ENCODE assay signal across 8 cellular contexts in genomic region chr5:134125195-134126015, GRCh38. TPM values are rescaled to one million over a fixed set of nuclear protein-coding genes. Genes with fewer than 3 reads are reported as not detected.
DNase-seq lines count a peak whose midpoint lies in the region; ATAC-seq, FAIRE-seq and TF ChIP-seq lines count a peak whose summit lies in the region.

No MANE protein-coding gene starts in this region.

- no peaks in the 10 kb centered on the region for H3K9me3 ChIP-seq in cardiac muscle cell (ENCODE audit: low read depth)
- H3K9me3 ChIP-seq in smooth muscle cell (replicated peaks; ENCODE audit: low read depth): no peaks in the 10 kb centered on the region

- H4K20me1 ChIP-seq in smooth muscle cell (ENCODE audit: low read depth): peaks cover 92% of the 10 kb centered on the region

- no peak overlapping the region for H2AFZ ChIP-seq in smooth muscle cell (ENCODE audit: low read depth)

- peak overlapping the region; percentile 84 to 94 for H3K27ac Mint-ChIP-seq in activated naive CD4-positive, alpha-beta T cell treated with anti-CD3 and anti-CD28 coated beads, Interleukin-2, amount 50 U/mL, for 72 hours

- H3K4me1 ChIP-seq in cardiac muscle cell (ENCODE audit: low read depth) (no peaks in the 10 kb centered on the region), smooth muscle cell (ENCODE audit: low read depth) (no peaks in the 10 kb centered on the region)

- 80% methylated on average over 12 of the region's 12 CpGs for WGBS in smooth muscle cell (ENCODE audit: low lambda C conversion rate)

- no peaks in the 10 kb centered on the region for H3F3A ChIP-seq in smooth muscle cell (ENCODE audit: low read depth)

- no peaks in the 10 kb centered on the region for H3K79me2 ChIP-seq in smooth muscle cell (ENCODE audit: low read depth)

- H3K9ac ChIP-seq in smooth muscle cell (ENCODE audit: low read depth): no peak overlapping the region

- H3K36me3 ChIP-seq in cardiac muscle cell (peaks cover 3% of the 10 kb centered on the region), smooth muscle cell (ENCODE audit: low read depth) (no peaks in the 10 kb centered on the region)

- ATAC-seq in activated naive CD4-positive, alpha-beta T cell treated with anti-CD3 and anti-CD28 coated beads, Interleukin-2, amount 50 U/mL, for 72 hours: peak in 1 of 2 donors; percentile 64
- ATAC-seq in stimulated activated naive CD8-positive, alpha-beta T cell treated with anti-CD3 and anti-CD28 coated beads, Interleukin-15, Interleukin-2, amounts not matched to agents 100 U/mL and 50 U/mL, for 24 hours: peak; percentile 21
- no peak for ATAC-seq in HG03457 (IDR thresholded peaks at IDR 0.05; ENCODE audit: unreplicated experiment)

- H3K27me3 ChIP-seq in cardiac muscle cell: no peaks in the 10 kb centered on the region
- H3K27me3 ChIP-seq in smooth muscle cell (ENCODE audit: low read depth): no peaks in the 10 kb centered on the region

- no peak for FAIRE-seq in GM19239 (lab: Jason Lieb, UNC)

- H3K4me3 ChIP-seq in cardiac muscle cell (no peak overlapping the region), smooth muscle cell (no peak overlapping the region)

- H3K27ac ChIP-seq in cardiac muscle cell (peak overlapping the region; percentile 47), smooth muscle cell (ENCODE audit: low read depth) (no peak overlapping the region)

- no peak overlapping the region for H3K4me2 ChIP-seq in smooth muscle cell

- H3K9me3 Mint-ChIP-seq in activated naive CD4-positive, alpha-beta T cell treated with anti-CD3 and anti-CD28 coated beads, Interleukin-2, amount 50 U/mL, for 72 hours: no peaks in the 10 kb centered on the region

- peaks cover 27 to 65% of the 10 kb centered on the region in 2 donors for H3K36me3 Mint-ChIP-seq in activated naive CD4-positive, alpha-beta T cell treated with anti-CD3 and anti-CD28 coated beads, Interleukin-2, amount 50 U/mL, for 72 hours

- DNase-seq in H4 (ENCODE audit: low spot score) (peak; percentile 94), cardiac muscle cell (ENCODE audit: low read depth in 1 of 2, low spot score in 1 of 2) (peak in 1 of 2 donors; percentile 57), smooth muscle cell (lab: John Stamatoyannopoulos, UW; ENCODE audit: unreplicated experiment) (no peak), GM19239 (ENCODE audit: insufficient read length, low spot score) (no peak), SKM-1 treated with dmso at 0.1 percent for 144 hours (lab: John Stamatoyannopoulos, UW; ENCODE audit: unreplicated experiment) (no peak)
- DNase-seq in activated naive CD4-positive, alpha-beta T cell treated with anti-CD3 and anti-CD28 coated beads, Interleukin-2, amount 50 U/mL, for 72 hours (ENCODE audit: low spot score in 2 of 2): peak in 1 of 2 donors; percentile 80
- peak; percentile 61 for DNase-seq in stimulated activated naive CD8-positive, alpha-beta T cell treated with anti-CD3 and anti-CD28 coated beads, Interleukin-15, Interleukin-2, amounts not matched to agents 100 U/mL and 50 U/mL, for 24 hours

- TF ChIP-seq CTCF in cardiac muscle cell (IDR thresholded peaks at IDR 0.05; ENCODE audit: low read depth, low read length) (no peak), smooth muscle cell (IDR thresholded peaks at IDR 0.05; ENCODE audit: borderline replicate concordance, insufficient read depth, poor library complexity, severe bottlenecking) (no peak)

RNA-seq across cellular contexts. Expression of gene TCF7, which starts 10.9 kb away (rescaled TPM):
- 1.5 and 2.9 TPM in 2 replicates for total RNA-seq in H4 (2014; rRNA removed; shearing (Covaris generic))
- total RNA-seq in activated naive CD4-positive, alpha-beta T cell treated with anti-CD3 and anti-CD28 coated beads, Interleukin-2, amount 50 U/mL, for 72 hours: 100 to 1,000 TPM in 1 of 2 donors, 10 to 100 TPM in 1; 93.5 to 229 TPM
- 12.7 and 28.9 TPM in 2 replicates for total RNA-seq in cardiac muscle cell
- polyA plus RNA-seq in cardiac muscle cell: 6.8 and 12.0 TPM in 2 replicates
- 1.8 and 3.2 TPM in 2 replicates for total RNA-seq in smooth muscle cell
- polyA plus RNA-seq in smooth muscle cell: 3.4 and 10.8 TPM in 2 replicates

RNA-seq across cellular contexts. Expression of gene SKP1, which starts 51.3 kb away (rescaled TPM):
- total RNA-seq in H4 (2014; rRNA removed; shearing (Covaris generic)): 886 and 1,193 TPM in 2 replicates
- total RNA-seq in activated naive CD4-positive, alpha-beta T cell treated with anti-CD3 and anti-CD28 coated beads, Interleukin-2, amount 50 U/mL, for 72 hours: 100 to 1,000 TPM; 156 to 291 TPM
- total RNA-seq in cardiac muscle cell (301 and 517 TPM in 2 replicates), smooth muscle cell (620 and 658 TPM in 2 replicates)
- polyA plus RNA-seq in cardiac muscle cell (1,274 and 1,444 TPM in 2 replicates), smooth muscle cell (735 and 739 TPM in 2 replicates)

Comparison
In these comparisons a context has a peak if more than half of its experiments do, and no peak if none do; other contexts are left out.
1. DNase-seq: peak in H4 (single experiment) and stimulated activated naive CD8-positive, alpha-beta T cell treated with anti-CD3 and anti-CD28 coated beads, Interleukin-15, Interleukin-2, amounts not matched to agents 100 U/mL and 50 U/mL, for 24 hours (single experiment); none in smooth muscle cell (single experiment), GM19239 (single experiment) and SKM-1 treated with dmso at 0.1 percent for 144 hours (single experiment).